Comparison of ENCODE assay signal across 13 cellular contexts in genomic region chr10:24331457-24331856, GRCh38.
A peak's percentile ranks its signal among the peaks of the same experiment; 100 is the strongest.
DNase-seq lines count a peak whose midpoint lies in the region; ATAC-seq, FAIRE-seq and TF ChIP-seq lines count a peak whose summit lies in the region.
"Had no signal": no experiment of that assay in that cellular context is flagged by ENCODE, and none has a peak within 500 bp of the region (broad histone marks: within the 10 kb centered on the region; RNA-seq: fewer than 3 reads in every experiment).

No MANE protein-coding gene starts in this region.

- peak overlapping the region; percentile 18 for H3K4me2 ChIP-seq in astrocyte (ENCODE audit: low read length)

- H3K4me1 ChIP-seq in astrocyte (ENCODE audit: insufficient read depth, low read length) (peaks cover 11% of the 10 kb centered on the region), heart right ventricle (peaks cover 6 to 32% (median 18%) of the 10 kb centered on the region in 9 donors)
- H3K4me1 ChIP-seq: Peyer's patch had no signal

- H3K9me3 Mint-ChIP-seq in astrocyte (ENCODE audit: unreplicated experiment) = peaks cover 4% of the 10 kb centered on the region

- H3K27me3 Mint-ChIP-seq in astrocyte (ENCODE audit: low read depth, unreplicated experiment) = no peaks in the 10 kb centered on the region
- H3K27me3 Mint-ChIP-seq: CD4-positive, CD25-positive, alpha-beta regulatory T cell had no signal

- H3K4me3 Mint-ChIP-seq in astrocyte (ENCODE audit: unreplicated experiment) = no peak overlapping the region
- H3K4me3 Mint-ChIP-seq: CD4-positive, CD25-positive, alpha-beta regulatory T cell had no signal

- H3K4me1 Mint-ChIP-seq in astrocyte (ENCODE audit: low read depth, unreplicated experiment) = peaks cover 10% of the 10 kb centered on the region
- H3K4me1 Mint-ChIP-seq: CD4-positive, CD25-positive, alpha-beta regulatory T cell had no signal

- peaks cover 1% of the 10 kb centered on the region for H3K36me3 Mint-ChIP-seq in astrocyte (ENCODE audit: low read depth, unreplicated experiment)
- H3K36me3 Mint-ChIP-seq: CD4-positive, CD25-positive, alpha-beta regulatory T cell had no signal

- H3K79me2 ChIP-seq in astrocyte (ENCODE audit: insufficient read depth, low read length) = peaks cover 6% of the 10 kb centered on the region

- WGBS in heart right ventricle, 2 donors = 21 to 23% methylated on average over 5 of the region's 5 CpGs

- H3K27me3 ChIP-seq in astrocyte (ENCODE audit: insufficient read depth, low read length) (no peaks in the 10 kb centered on the region), heart right ventricle (no peaks in the 10 kb centered on the region)
- H3K27me3 ChIP-seq: Peyer's patch had no signal

- peaks cover 5% of the 10 kb centered on the region for H3K9me3 ChIP-seq in astrocyte (ENCODE audit: insufficient read depth, low read depth, low read length)
- H3K9me3 ChIP-seq in heart right ventricle = peaks cover 0 to 21% (median 7%) of the 10 kb centered on the region in 11 donors
- H3K9me3 ChIP-seq: Peyer's patch had no signal

- peak; percentile 5 for FAIRE-seq in astrocyte (lab: Jason Lieb, UNC)
- FAIRE-seq: HTR-8/SVneo had no signal

- H2AFZ ChIP-seq in astrocyte (ENCODE audit: low read depth, low read length) = no peak overlapping the region

- no peak for TF ChIP-seq CTCF in astrocyte (IDR thresholded peaks at IDR 0.05; ENCODE audit: insufficient read depth, low read depth, low read length)
- no peak for TF ChIP-seq CTCF in heart right ventricle (IDR thresholded peaks at IDR 0.05)

- H3K4me3 ChIP-seq in astrocyte (ENCODE audit: insufficient read depth, low read depth, low read length) (no peak overlapping the region), heart right ventricle (no peak overlapping the region)
- H3K4me3 ChIP-seq: Peyer's patch had no signal

- ATAC-seq in heart right ventricle (peak in 7 of 8 donors; percentile 53 to 84 (median 77)), sciatic nerve (peak; percentile 84), GM21529 (IDR thresholded peaks at IDR 0.05; ENCODE audit: unreplicated experiment) (no peak), GM21447 (IDR thresholded peaks at IDR 0.05; ENCODE audit: unreplicated experiment) (no peak)

- no peaks in the 10 kb centered on the region for H3K36me3 ChIP-seq in astrocyte (ENCODE audit: insufficient read depth, low read length)
- peaks cover 0 to 13% (median 0%) of the 10 kb centered on the region in 9 donors for H3K36me3 ChIP-seq in heart right ventricle
- H3K36me3 ChIP-seq: Peyer's patch had no signal

- no peak overlapping the region for H3K27ac ChIP-seq in astrocyte (ENCODE audit: low read depth, low read length)
- peak overlapping the region in 2 of 10 donors; percentile 13 to 40 for H3K27ac ChIP-seq in heart right ventricle
- H3K27ac ChIP-seq: Peyer's patch had no signal

- no peak overlapping the region for H3K27ac Mint-ChIP-seq in astrocyte (ENCODE audit: unreplicated experiment)
- H3K27ac Mint-ChIP-seq: CD4-positive, CD25-positive, alpha-beta regulatory T cell had no signal

- no peak overlapping the region for H3K9ac ChIP-seq in astrocyte (ENCODE audit: low read length)

- intact Hi-C loops in heart right ventricle (cut with DNase I) (no loop called here), sciatic nerve (cut with DNase I) (no loop called here)

- peak; percentile 51 for DNase-seq in H4 (ENCODE audit: low spot score)
- DNase-seq in astrocyte (ENCODE audit: low read depth) = peak; percentile 70
- peak; percentile 20 to 57 for DNase-seq in heart right ventricle
- peak; percentile 72 for DNase-seq in sciatic nerve (ENCODE audit: low spot score)
- no peak for DNase-seq in GF-D8 (lab: John Stamatoyannopoulos, UW)
- DNase-seq in NCI-H82 (lab: John Stamatoyannopoulos, UW) = no peak
- DNase-seq: activated CD4-positive, CD25-positive, alpha-beta regulatory T cell treated with anti-CD3 and anti-CD28 coated beads, Interleukin-2, amount 50 U/mL, for 72 hours; CD4-positive, CD25-positive, alpha-beta regulatory T cell; NCI-H2081 treated with DMSO at 0.1 percent for 48 hours had no signal

- no peaks in the 10 kb centered on the region for H4K20me1 ChIP-seq in astrocyte (ENCODE audit: insufficient read depth, low read length)

Comparison
In these comparisons a context has a peak if more than half of its experiments do, and no peak if none do; other contexts are left out.
1. DNase-seq: peak in H4 (single experiment), astrocyte (single experiment), heart right ventricle (2 of 2) and sciatic nerve (single experiment); none in GF-D8 (single experiment) and NCI-H82 (single experiment).
2. ATAC-seq: peak in heart right ventricle (7 of 8) and sciatic nerve (single experiment); none in GM21529 (single experiment) and GM21447 (single experiment).